ENCODE assay signal across 20 cellular contexts in the genomic region with DNA sequence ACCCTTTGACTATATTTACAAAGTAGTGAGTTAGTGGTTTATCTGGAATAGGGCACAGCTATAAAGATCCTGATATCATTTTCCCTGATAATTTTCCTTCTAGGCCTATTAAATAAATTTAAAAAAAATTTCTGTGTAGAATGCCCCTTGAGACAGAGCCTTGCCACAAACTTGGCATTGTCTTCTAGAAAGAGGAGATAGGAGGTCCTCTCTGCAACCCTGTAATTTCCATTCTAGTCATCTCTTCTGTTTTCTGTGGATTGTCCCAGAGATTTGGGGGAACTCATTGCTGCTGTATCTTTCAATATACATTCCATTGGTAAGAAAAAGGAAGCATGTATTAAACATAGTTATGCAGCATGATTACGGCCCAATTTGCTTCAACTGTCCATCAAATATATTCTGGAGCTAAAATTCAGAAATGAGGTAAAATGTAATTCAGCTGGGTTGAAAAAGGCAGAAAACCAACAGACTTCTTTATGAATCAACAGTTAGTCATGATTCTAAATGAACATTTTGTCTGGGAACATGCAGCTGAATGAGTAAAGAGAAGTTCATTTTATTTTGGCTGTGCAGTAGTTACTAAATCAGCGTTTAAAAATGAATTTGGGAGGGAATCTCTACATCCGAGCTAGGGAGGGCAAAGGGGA.
A peak's percentile ranks its signal among the peaks of the same experiment; 100 is the strongest.
DNase-seq lines count a peak whose midpoint lies in the region; ATAC-seq and TF ChIP-seq lines count a peak whose summit lies in the region.
"Had no signal": no experiment of that assay in that cellular context is flagged by ENCODE, and none has a peak within 500 bp of the region (broad histone marks: within the 10 kb centered on the region; RNA-seq: fewer than 3 reads in every experiment).

No MANE protein-coding gene starts in this region.

- H3K4me1 ChIP-seq in fibroblast of lung (ENCODE audit: control insufficient read depth, extremely low read depth, insufficient read depth, low read length): peaks cover 2% of the 10 kb centered on the region
- H3K4me1 ChIP-seq in skeletal muscle satellite cell (ENCODE audit: control insufficient read depth, insufficient read depth, low read length): peaks cover 64% of the 10 kb centered on the region

- peak; percentile 63 for ATAC-seq in SK-N-SH treated with all-trans-retinoic acid at 6 μM for 48 hours
- ATAC-seq in HG02678 (IDR thresholded peaks at IDR 0.05; ENCODE audit: unreplicated experiment): no peak
- ATAC-seq: Panc1 had no signal

- H3K4me3 ChIP-seq in fibroblast of lung (replicated peaks in 1 of 4; ENCODE audit: control extremely low read depth in 1 of 4, insufficient read depth in 1 of 4, low read depth in 3 of 4, low read length in 4 of 4) (no peak overlapping the region), skeletal muscle satellite cell (ENCODE audit: low read length) (peak overlapping the region; percentile 4)
- H3K4me3 ChIP-seq: MG63, skin epidermis had no signal

- H4K20me1 ChIP-seq in fibroblast of lung (ENCODE audit: control insufficient read depth, extremely low read depth, insufficient read depth, low read length): no peaks in the 10 kb centered on the region

- no peak overlapping the region for H3K27ac ChIP-seq in fibroblast of lung (ENCODE audit: insufficient read depth, low read length)

- no peak overlapping the region for H3K4me2 ChIP-seq in fibroblast of lung (ENCODE audit: extremely low read depth, insufficient read depth, low read length)
- peak overlapping the region; percentile 73 for H3K4me2 ChIP-seq in skeletal muscle satellite cell (ENCODE audit: low read length)

- H3K9me3 ChIP-seq in fibroblast of lung (ENCODE audit: control insufficient read depth, insufficient read depth, low read depth, low read length) (no peaks in the 10 kb centered on the region), skeletal muscle satellite cell (replicated peaks; ENCODE audit: low read length) (no peaks in the 10 kb centered on the region)
- H3K9me3 ChIP-seq: MG63 had no signal

- H3K79me2 ChIP-seq in fibroblast of lung (ENCODE audit: control insufficient read depth, insufficient read depth, low read length): no peaks in the 10 kb centered on the region

- DNase-seq in GM03348 (ENCODE audit: low spot score) (peak; percentile 26), fibroblast of lung (ENCODE audit: low read depth in 2 of 2) (peak; percentile 72 to 85)
- DNase-seq in stimulated activated CD4-positive, alpha-beta T cell treated with anti-CD3 and anti-CD28 coated beads, Interleukin-2, amount 100 ng/mL, for 24 hours: no peak
- DNase-seq in stimulated activated CD4-positive, alpha-beta T cell treated with anti-CD3 and anti-CD28 coated beads, Interleukin-15, amount 100 ng/mL, for 24 hours: no peak
- DNase-seq: activated CD4-positive, CD25-positive, alpha-beta regulatory T cell; activated naive CD4-positive, alpha-beta T cell; CD4-positive, alpha-beta T cell; effector memory CD4-positive, alpha-beta T cell; immature natural killer cell; MG63; NCI-H2081 treated with DMSO at 0.1 percent for 48 hours; NCI-H748 treated with DMSO at 0.1 percent for 48 hours; nucleus accumbens; stimulated activated naive CD4-positive, alpha-beta T cell treated with Interleukin-2 at 50 U/mL for 16 hours; T-helper 1 cell had no signal

- TF ChIP-seq CTCF in fibroblast of lung (conservative IDR thresholded peaks at IDR 0.05 in 1 of 2, IDR thresholded peaks at IDR 0.05 in 1 of 2; ENCODE audit: low read depth in 1 of 2, low read length in 2 of 2): no peak

- H2AFZ ChIP-seq in fibroblast of lung (ENCODE audit: low read length): no peak overlapping the region

- H3K36me3 ChIP-seq in fibroblast of lung (ENCODE audit: control insufficient read depth, insufficient read depth, low read length): no peaks in the 10 kb centered on the region
- H3K36me3 ChIP-seq in skeletal muscle satellite cell (ENCODE audit: insufficient read depth, low read length): no peaks in the 10 kb centered on the region
- H3K36me3 ChIP-seq: MG63 had no signal

- H3K9ac ChIP-seq in fibroblast of lung (ENCODE audit: insufficient read depth, low read length) (no peak overlapping the region), skeletal muscle satellite cell (ENCODE audit: low read depth, low read length) (peak overlapping the region; percentile 59)

- no peaks in the 10 kb centered on the region for H3K27me3 ChIP-seq in fibroblast of lung (ENCODE audit: control insufficient read depth, insufficient read depth, low read length)
- no peaks in the 10 kb centered on the region for H3K27me3 ChIP-seq in skeletal muscle satellite cell (ENCODE audit: control insufficient read depth, insufficient read depth, low read length)
- H3K27me3 ChIP-seq: MG63 had no signal

TF ChIP-seq in SK-N-SH treated with all-trans-retinoic acid at 6 μM for 48 hours, 23 proteins besides CTCF, POLR2A, EP300 and RAD21:
- TF ChIP-seq, protein P1, sequence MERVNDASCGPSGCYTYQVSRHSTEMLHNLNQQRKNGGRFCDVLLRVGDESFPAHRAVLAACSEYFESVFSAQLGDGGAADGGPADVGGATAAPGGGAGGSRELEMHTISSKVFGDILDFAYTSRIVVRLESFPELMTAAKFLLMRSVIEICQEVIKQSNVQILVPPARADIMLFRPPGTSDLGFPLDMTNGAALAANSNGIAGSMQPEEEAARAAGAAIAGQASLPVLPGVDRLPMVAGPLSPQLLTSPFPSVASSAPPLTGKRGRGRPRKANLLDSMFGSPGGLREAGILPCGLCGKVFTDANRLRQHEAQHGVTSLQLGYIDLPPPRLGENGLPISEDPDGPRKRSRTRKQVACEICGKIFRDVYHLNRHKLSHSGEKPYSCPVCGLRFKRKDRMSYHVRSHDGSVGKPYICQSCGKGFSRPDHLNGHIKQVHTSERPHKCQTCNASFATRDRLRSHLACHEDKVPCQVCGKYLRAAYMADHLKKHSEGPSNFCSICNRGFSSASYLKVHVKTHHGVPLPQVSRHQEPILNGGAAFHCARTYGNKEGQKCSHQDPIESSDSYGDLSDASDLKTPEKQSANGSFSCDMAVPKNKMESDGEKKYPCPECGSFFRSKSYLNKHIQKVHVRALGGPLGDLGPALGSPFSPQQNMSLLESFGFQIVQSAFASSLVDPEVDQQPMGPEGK (CRISPR knock-in tag; IDR thresholded peaks at IDR 0.05; ENCODE audit: borderline replicate concordance): no peak
- TF ChIP-seq ZNF70 (CRISPR knock-in tag; IDR thresholded peaks at IDR 0.05) (no peak), ESRRG (CRISPR knock-in tag; IDR thresholded peaks at IDR 0.05) (no peak), ZFP3 (CRISPR knock-in tag; IDR thresholded peaks at IDR 0.05) (no peak), TOX (CRISPR knock-in tag; IDR thresholded peaks at IDR 0.05; ENCODE audit: borderline replicate concordance) (no peak), PPARA (CRISPR knock-in tag; IDR thresholded peaks at IDR 0.05; ENCODE audit: borderline replicate concordance) (no peak), GLIS3 (CRISPR knock-in tag; IDR thresholded peaks at IDR 0.05) (no peak), ZFP30 (CRISPR knock-in tag; IDR thresholded peaks at IDR 0.05) (no peak), ZNF565 (CRISPR knock-in tag; conservative IDR thresholded peaks at IDR 0.05; ENCODE audit: low read depth) (no peak), ZNF8 (CRISPR knock-in tag; IDR thresholded peaks at IDR 0.05) (no peak), SNAI2 (CRISPR knock-in tag; IDR thresholded peaks at IDR 0.05) (no peak), CSDC2 (CRISPR knock-in tag; IDR thresholded peaks at IDR 0.05) (no peak), RARB (CRISPR knock-in tag; IDR thresholded peaks at IDR 0.05) (no peak), ARNTL (CRISPR knock-in tag; IDR thresholded peaks at IDR 0.05; ENCODE audit: borderline replicate concordance, low read depth) (no peak), ISL1 (CRISPR knock-in tag; IDR thresholded peaks at IDR 0.05) (no peak)
- TF ChIP-seq, protein P2, sequence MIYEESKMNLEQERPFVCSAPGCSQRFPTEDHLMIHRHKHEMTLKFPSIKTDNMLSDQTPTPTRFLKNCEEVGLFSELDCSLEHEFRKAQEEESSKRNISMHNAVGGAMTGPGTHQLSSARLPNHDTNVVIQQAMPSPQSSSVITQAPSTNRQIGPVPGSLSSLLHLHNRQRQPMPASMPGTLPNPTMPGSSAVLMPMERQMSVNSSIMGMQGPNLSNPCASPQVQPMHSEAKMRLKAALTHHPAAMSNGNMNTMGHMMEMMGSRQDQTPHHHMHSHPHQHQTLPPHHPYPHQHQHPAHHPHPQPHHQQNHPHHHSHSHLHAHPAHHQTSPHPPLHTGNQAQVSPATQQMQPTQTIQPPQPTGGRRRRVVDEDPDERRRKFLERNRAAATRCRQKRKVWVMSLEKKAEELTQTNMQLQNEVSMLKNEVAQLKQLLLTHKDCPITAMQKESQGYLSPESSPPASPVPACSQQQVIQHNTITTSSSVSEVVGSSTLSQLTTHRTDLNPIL (CRISPR knock-in tag; IDR thresholded peaks at IDR 0.05; ENCODE audit: low read depth): no peak
- TF ChIP-seq, protein P3, sequence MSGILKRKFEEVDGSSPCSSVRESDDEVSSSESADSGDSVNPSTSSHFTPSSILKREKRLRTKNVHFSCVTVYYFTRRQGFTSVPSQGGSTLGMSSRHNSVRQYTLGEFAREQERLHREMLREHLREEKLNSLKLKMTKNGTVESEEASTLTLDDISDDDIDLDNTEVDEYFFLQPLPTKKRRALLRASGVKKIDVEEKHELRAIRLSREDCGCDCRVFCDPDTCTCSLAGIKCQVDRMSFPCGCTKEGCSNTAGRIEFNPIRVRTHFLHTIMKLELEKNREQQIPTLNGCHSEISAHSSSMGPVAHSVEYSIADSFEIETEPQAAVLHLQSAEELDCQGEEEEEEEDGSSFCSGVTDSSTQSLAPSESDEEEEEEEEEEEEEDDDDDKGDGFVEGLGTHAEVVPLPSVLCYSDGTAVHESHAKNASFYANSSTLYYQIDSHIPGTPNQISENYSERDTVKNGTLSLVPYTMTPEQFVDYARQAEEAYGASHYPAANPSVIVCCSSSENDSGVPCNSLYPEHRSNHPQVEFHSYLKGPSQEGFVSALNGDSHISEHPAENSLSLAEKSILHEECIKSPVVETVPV (CRISPR knock-in tag; IDR thresholded peaks at IDR 0.05): no peak
- TF ChIP-seq, protein P4, sequence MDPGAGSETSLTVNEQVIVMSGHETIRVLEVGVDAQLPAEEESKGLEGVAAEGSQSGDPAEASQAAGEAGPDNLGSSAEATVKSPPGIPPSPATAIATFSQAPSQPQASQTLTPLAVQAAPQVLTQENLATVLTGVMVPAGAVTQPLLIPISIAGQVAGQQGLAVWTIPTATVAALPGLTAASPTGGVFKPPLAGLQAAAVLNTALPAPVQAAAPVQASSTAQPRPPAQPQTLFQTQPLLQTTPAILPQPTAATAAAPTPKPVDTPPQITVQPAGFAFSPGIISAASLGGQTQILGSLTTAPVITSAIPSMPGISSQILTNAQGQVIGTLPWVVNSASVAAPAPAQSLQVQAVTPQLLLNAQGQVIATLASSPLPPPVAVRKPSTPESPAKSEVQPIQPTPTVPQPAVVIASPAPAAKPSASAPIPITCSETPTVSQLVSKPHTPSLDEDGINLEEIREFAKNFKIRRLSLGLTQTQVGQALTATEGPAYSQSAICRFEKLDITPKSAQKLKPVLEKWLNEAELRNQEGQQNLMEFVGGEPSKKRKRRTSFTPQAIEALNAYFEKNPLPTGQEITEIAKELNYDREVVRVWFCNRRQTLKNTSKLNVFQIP (CRISPR knock-in tag; IDR thresholded peaks at IDR 0.05; ENCODE audit: borderline replicate concordance, low read depth): no peak
TF ChIP-seq in SK-N-SH treated with all-trans-retinoic acid at 6 μM for 48 hours: peak in this region for 0.

Comparison
In these comparisons a context has a peak if more than half of its experiments do, and no peak if none do; other contexts are left out.
1. DNase-seq: peak in GM03348 (single experiment) and fibroblast of lung (2 of 2); none in stimulated activated CD4-positive, alpha-beta T cell treated with anti-CD3 and anti-CD28 coated beads, Interleukin-2, amount 100 ng/mL, for 24 hours (0 of 2) and stimulated activated CD4-positive, alpha-beta T cell treated with anti-CD3 and anti-CD28 coated beads, Interleukin-15, amount 100 ng/mL, for 24 hours (single experiment).